In the genomic region with DNA sequence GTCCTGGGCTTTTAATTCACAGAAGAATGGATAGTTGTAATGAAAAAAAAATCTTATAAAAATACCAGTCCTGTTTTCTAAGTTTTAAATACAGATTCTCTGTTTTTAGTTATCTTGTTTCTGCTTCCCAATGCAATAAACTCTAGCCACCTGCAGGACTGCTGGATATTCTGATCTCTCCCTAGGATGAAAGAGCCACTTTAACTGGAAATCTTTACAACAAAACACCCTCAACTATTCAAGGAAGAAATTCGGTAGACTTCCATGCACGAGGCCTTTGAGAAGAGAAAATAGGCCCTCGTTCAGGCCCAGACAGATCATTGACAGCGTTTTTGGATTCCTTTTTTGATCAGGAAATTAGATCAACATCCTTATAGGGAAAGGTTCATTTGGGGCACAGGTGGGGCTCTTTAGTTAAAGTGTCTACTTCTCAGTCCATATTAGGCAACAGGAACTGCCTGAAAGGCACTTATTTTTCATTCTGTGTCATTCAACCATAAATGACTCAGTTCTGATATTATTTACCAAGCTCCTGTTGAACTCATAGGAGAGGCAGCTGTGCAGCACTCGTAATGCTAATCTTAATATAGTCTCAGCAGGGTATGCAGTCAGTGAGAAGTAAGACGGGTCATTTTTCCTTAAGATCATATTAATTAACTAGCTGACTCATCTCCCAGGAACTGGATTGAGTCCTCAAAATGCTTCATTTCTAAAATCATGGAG, we compare ENCODE assay signal across 8 cellular contexts.
DNase-seq lines count a peak whose midpoint lies in the region; ATAC-seq and TF ChIP-seq lines count a peak whose summit lies in the region.

No MANE protein-coding gene starts in this region.

- no peaks in the 10 kb centered on the region for H3K27me3 Mint-ChIP-seq in progenitor cell of endocrine pancreas
- H3K27me3 Mint-ChIP-seq in CD8-positive, alpha-beta memory T cell: peaks cover 8 to 11% of the 10 kb centered on the region in 2 donors

- CTCF ChIA-PET in PC-9 (lab: Charles Lee): interaction anchor here (0.6 kb wide), 1 partner anchor 20 kb away, joined by 3 read pairs; no protein-coding TSS in a partner anchor
- CTCF ChIA-PET in CD8-positive, alpha-beta memory T cell (lab: Charles Lee): no interaction called here

- H3K36me3 Mint-ChIP-seq in progenitor cell of endocrine pancreas (ENCODE audit: insufficient read depth): no peaks in the 10 kb centered on the region
- peaks cover 0 to 9% (median 2%) of the 10 kb centered on the region in 3 donors for H3K36me3 Mint-ChIP-seq in CD8-positive, alpha-beta memory T cell

- peaks cover 13% of the 10 kb centered on the region for H3K4me1 ChIP-seq in DOHH2 (ENCODE audit: control insufficient read depth, low read length)
- peaks cover 55% of the 10 kb centered on the region for H3K4me1 ChIP-seq in PC-9 (replicated peaks; ENCODE audit: insufficient read depth)
- H3K4me1 ChIP-seq in CD8-positive, alpha-beta memory T cell (ENCODE audit: insufficient read depth, low read length): no peaks in the 10 kb centered on the region

- H3F3A ChIP-seq in DOHH2 (ENCODE audit: control insufficient read depth, insufficient read depth): no peaks in the 10 kb centered on the region
- peaks cover 42% of the 10 kb centered on the region for H3F3A ChIP-seq in PC-9 (ENCODE audit: insufficient read depth, low read depth)

- H3K79me2 ChIP-seq in DOHH2 (ENCODE audit: control insufficient read depth, low read length) (no peaks in the 10 kb centered on the region), PC-9 (ENCODE audit: low read depth) (no peaks in the 10 kb centered on the region)

- peaks cover 42% of the 10 kb centered on the region for H3K4me1 Mint-ChIP-seq in progenitor cell of endocrine pancreas (ENCODE audit: low read depth)
- peaks cover 9 to 10% (median 9%) of the 10 kb centered on the region in 3 donors for H3K4me1 Mint-ChIP-seq in CD8-positive, alpha-beta memory T cell

- H3K4me3 ChIP-seq in DOHH2 (ENCODE audit: low read length) (no peak overlapping the region), PC-9 (peak overlapping the region; percentile 42; the same call in 1 of the 2 replicates)
- no peak overlapping the region for H3K4me3 ChIP-seq in CD8-positive, alpha-beta memory T cell (ENCODE audit: low read length)

- ATAC-seq in GM19438 (IDR thresholded peaks at IDR 0.05; ENCODE audit: low read depth, unreplicated experiment) (peak; percentile 94), HG03439 (IDR thresholded peaks at IDR 0.05; ENCODE audit: unreplicated experiment) (peak; percentile 88)

- peak overlapping the region; percentile 50 for H3K27ac Mint-ChIP-seq in progenitor cell of endocrine pancreas
- peak overlapping the region in 3 of 8 donors; percentile 1 to 38 (median 35) for H3K27ac Mint-ChIP-seq in CD8-positive, alpha-beta memory T cell

- H3K36me3 ChIP-seq in DOHH2 (ENCODE audit: control insufficient read depth, low read length): no peaks in the 10 kb centered on the region
- H3K36me3 ChIP-seq in PC-9 (ENCODE audit: low read depth): no peaks in the 10 kb centered on the region
- no peaks in the 10 kb centered on the region for H3K36me3 ChIP-seq in CD8-positive, alpha-beta memory T cell (ENCODE audit: insufficient read depth, low read length)

- BruUV-seq in PC-9 (replicated peaks; lab: Mats Ljungman, UMichigan): TSS peak; percentile 80

- H3K27me3 ChIP-seq in DOHH2 (ENCODE audit: control insufficient read depth, low read length) (peaks cover 2% of the 10 kb centered on the region; the same call in 1 of the 2 replicates), PC-9 (ENCODE audit: insufficient read depth, low read depth) (no peaks in the 10 kb centered on the region)
- H3K27me3 ChIP-seq in CD8-positive, alpha-beta memory T cell (ENCODE audit: insufficient read depth, low read length, poor library complexity, severe bottlenecking): no peaks in the 10 kb centered on the region

- DNase-seq in PC-9 (peak; percentile 50 to 98), dermis blood vessel endothelial cell (peak; percentile 90), progenitor cell of endocrine pancreas (ENCODE audit: low spot score, unreplicated experiment) (no peak), iPS-NIHi7 (ENCODE audit: extremely low spot score) (no peak)
- DNase-seq in CD8-positive, alpha-beta memory T cell: no peak

- H4K20me1 ChIP-seq in DOHH2 (ENCODE audit: control insufficient read depth, insufficient read depth, low read depth, low read length) (no peaks in the 10 kb centered on the region), PC-9 (ENCODE audit: insufficient read depth) (no peaks in the 10 kb centered on the region)

- H2AFZ ChIP-seq in PC-9: no peak overlapping the region

- H3K9me3 Mint-ChIP-seq in progenitor cell of endocrine pancreas (ENCODE audit: low read depth): peaks cover 3% of the 10 kb centered on the region
- no peaks in the 10 kb centered on the region for H3K9me3 Mint-ChIP-seq in CD8-positive, alpha-beta memory T cell

- intact Hi-C loops in PC-9 (cut with micrococcal nuclease; ENCODE audit: unreplicated experiment): loop anchor here (1.0 to 5.0 kb wide), 10 partner anchors 24 to 217 kb away; no protein-coding TSS in a partner anchor

- TF ChIP-seq CTCF in DOHH2 (IDR thresholded peaks at IDR 0.05; ENCODE audit: low read depth, low read length, poor library complexity, severe bottlenecking): no peak
- no peak for TF ChIP-seq CTCF in PC-9 (conservative IDR thresholded peaks at IDR 0.05)
- no peak for TF ChIP-seq CTCF in progenitor cell of endocrine pancreas (IDR thresholded peaks at IDR 0.05; ENCODE audit: unreplicated experiment)

- H3K9me2 ChIP-seq in DOHH2 (replicated peaks; ENCODE audit: control insufficient read depth, low read length) (no peaks in the 10 kb centered on the region), PC-9 (ENCODE audit: insufficient read depth) (no peaks in the 10 kb centered on the region)

- H3K9me3 ChIP-seq in DOHH2 (ENCODE audit: control insufficient read depth, insufficient read depth, low read length): no peaks in the 10 kb centered on the region
- no peaks in the 10 kb centered on the region for H3K9me3 ChIP-seq in PC-9 (ENCODE audit: insufficient read depth, low read depth)
- H3K9me3 ChIP-seq in CD8-positive, alpha-beta memory T cell (ENCODE audit: low read length): no peaks in the 10 kb centered on the region

- H3K27ac ChIP-seq in DOHH2 (ENCODE audit: low read depth, low read length) (no peak overlapping the region), PC-9 (peak overlapping the region; percentile 100)
- no peak overlapping the region for H3K27ac ChIP-seq in CD8-positive, alpha-beta memory T cell (ENCODE audit: low read depth, low read length)

- no peak overlapping the region for H3K4me3 Mint-ChIP-seq in progenitor cell of endocrine pancreas (ENCODE audit: low read depth)
- H3K4me3 Mint-ChIP-seq in CD8-positive, alpha-beta memory T cell: no peak overlapping the region

- POLR2A ChIA-PET in PC-9 (lab: Charles Lee; ENCODE audit: unreplicated experiment): interaction anchor here (0.5 to 1.2 kb wide), 15 partner anchors 19 to 217 kb away, joined by 3 to 15 read pairs (median 6); no protein-coding TSS in a partner anchor
- POLR2A ChIA-PET in CD8-positive, alpha-beta memory T cell (lab: Charles Lee): interaction anchor here (0.6 kb wide), 1 partner anchor 68 kb away, joined by 3 read pairs; no protein-coding TSS in a partner anchor

- H3K4me2 ChIP-seq in DOHH2 (ENCODE audit: low read length) (peak overlapping the region; percentile 10; the same call in 1 of the 2 replicates), PC-9 (peak overlapping the region; percentile 68)

Comparison
In these comparisons a context has a peak if more than half of its experiments do, and no peak if none do; other contexts are left out.
1. DNase-seq: peak in PC-9 (2 of 2) and dermis blood vessel endothelial cell (single experiment); none in progenitor cell of endocrine pancreas (single experiment), CD8-positive, alpha-beta memory T cell (0 of 5) and iPS-NIHi7 (single experiment).